In genomic region chr20:32474967-32475819, GRCh38 we compare ENCODE assay signal across 8 cellular contexts.
DNase-seq lines count a peak whose midpoint lies in the region; ATAC-seq and TF ChIP-seq lines count a peak whose summit lies in the region.

No MANE protein-coding gene starts in this region.

- no peak for ATAC-seq in HG03342 (IDR thresholded peaks at IDR 0.05; ENCODE audit: unreplicated experiment)
- no peak for ATAC-seq in HG02938 (IDR thresholded peaks at IDR 0.05; ENCODE audit: unreplicated experiment)

- peak overlapping the region in 5 of 7 experiments; percentile 3 to 27 (median 7) for H3K4me3 ChIP-seq in skin epidermis

- CTCF ChIA-PET in HEK293T (lab: Yijun Ruan, JAX) = no interaction called here

- H3K27ac ChIP-seq in cingulate gyrus (ENCODE audit: low read depth, low read length) = peak overlapping the region; percentile 93
- H3K27ac ChIP-seq in skin epidermis = peak overlapping the region; percentile 38 to 88 (median 69)

- DNase-seq in ELR (ENCODE audit: low read depth) = peak; percentile 97
- DNase-seq in NCI-H226 = peak; percentile 100
- DNase-seq in kidney glomerular epithelial cell (lab: John Stamatoyannopoulos, UW) = peak; percentile 98
- no peak for DNase-seq in HEK293T (ENCODE audit: extremely low spot score)

- POLR2A ChIA-PET in HEK293T (lab: Yijun Ruan, JAX) = no interaction called here

TF ChIP-seq in HEK293T, 16 proteins besides CTCF, POLR2A, EP300 and RAD21:
- TF ChIP-seq L3MBTL2 (conservative IDR thresholded peaks at IDR 0.05) (no peak), ELF4 (IDR thresholded peaks at IDR 0.05) (no peak), ARNT (IDR thresholded peaks at IDR 0.05) (no peak), BHLHE40 (IDR thresholded peaks at IDR 0.05; ENCODE audit: borderline replicate concordance) (no peak), LEF1 (IDR thresholded peaks at IDR 0.05; ENCODE audit: borderline replicate concordance) (no peak), FOXK2 (IDR thresholded peaks at IDR 0.05) (no peak), NFRKB (IDR thresholded peaks at IDR 0.05) (no peak), FOXM1 (IDR thresholded peaks at IDR 0.05; ENCODE audit: borderline replicate concordance) (no peak), ZNF384 (IDR thresholded peaks at IDR 0.05) (no peak), TARDBP (IDR thresholded peaks at IDR 0.05) (no peak), SP1 (IDR thresholded peaks at IDR 0.05) (no peak)
